In genomic region chr6:109478848-109479624, GRCh38 we compare ENCODE assay signal across 9 cellular contexts. TPM values are rescaled to one million over a fixed set of nuclear protein-coding genes. Genes with fewer than 3 reads are reported as not detected.
A peak's percentile ranks its signal among the peaks of the same experiment; 100 is the strongest.
DNase-seq lines count a peak whose midpoint lies in the region; ATAC-seq and TF ChIP-seq lines count a peak whose summit lies in the region.
"Had no signal": no experiment of that assay in that cellular context is flagged by ENCODE, and none has a peak within 500 bp of the region (broad histone marks: within the 10 kb centered on the region; RNA-seq: fewer than 3 reads in every experiment).

No MANE protein-coding gene starts in this region.

- CTCF ChIA-PET in PC-3 (lab: Charles Lee) = no interaction called here

- no peak overlapping the region for H3K9ac ChIP-seq in PC-3 (ENCODE audit: low read length)
- H3K9ac ChIP-seq in neural cell (ENCODE audit: low read length) = no peak overlapping the region

- TF ChIP-seq POLR2A in erythroblast (IDR thresholded peaks at IDR 0.05; ENCODE audit: low read length) = no peak

- H3K9me2 ChIP-seq in PC-3 (replicated peaks; ENCODE audit: low read length) = no peaks in the 10 kb centered on the region
- H3K9me2 ChIP-seq in neural cell (ENCODE audit: insufficient read depth, low read length) = no peaks in the 10 kb centered on the region

- no TSS peak for BruUV-seq in PC-3 (replicated peaks; lab: Mats Ljungman, UMichigan)

- H2AFZ ChIP-seq in PC-3 (ENCODE audit: low read length) = no peak overlapping the region
- no peak overlapping the region for H2AFZ ChIP-seq in neural cell (ENCODE audit: low read depth, low read length)

- H3K79me2 ChIP-seq in PC-3 (ENCODE audit: low read length) (peaks cover 67% of the 10 kb centered on the region), neural cell (replicated peaks; ENCODE audit: insufficient read depth, low read length) (no peaks in the 10 kb centered on the region)

- TF ChIP-seq RAD21 in neural cell (conservative IDR thresholded peaks at IDR 0.05) = no peak

- H3K36me3 ChIP-seq in PC-3 (ENCODE audit: low read depth, low read length) (peaks cover 14% of the 10 kb centered on the region), neural cell (ENCODE audit: insufficient read depth, low read length) (no peaks in the 10 kb centered on the region)

- H3K4me3 ChIP-seq in GM12864 (ENCODE audit: low read depth, low read length) (peak overlapping the region; percentile 38), PC-3 (ENCODE audit: low read length) (peak overlapping the region; percentile 58), dorsolateral prefrontal cortex (peak overlapping the region in 51 of 59 donors; percentile 1 to 100 (median 30)), neural cell (ENCODE audit: low read length) (peak overlapping the region; percentile 42)

- peak overlapping the region; percentile 83 for H3K4me2 ChIP-seq in PC-3 (ENCODE audit: low read length)
- H3K4me2 ChIP-seq in neural cell (ENCODE audit: low read length) = no peak overlapping the region

- H3K27ac ChIP-seq in PC-3 (ENCODE audit: low read length) = no peak overlapping the region
- peak overlapping the region in 9 of 59 donors; percentile 11 to 68 (median 45) for H3K27ac ChIP-seq in dorsolateral prefrontal cortex
- no peak overlapping the region for H3K27ac ChIP-seq in neural cell (ENCODE audit: low read length)
- no peak overlapping the region for H3K27ac ChIP-seq in caudate nucleus (ENCODE audit: low read depth, low read length)
- H3K27ac ChIP-seq: gastrocnemius medialis had no signal

- intact Hi-C loops in PC-3 (cut with micrococcal nuclease) (no loop called here), dorsolateral prefrontal cortex (cut with DNase I) (no loop called here)

- DNase-seq in GM12864 (ENCODE audit: low read depth) = no peak
- no peak for DNase-seq in PC-3
- no peak for DNase-seq in dorsolateral prefrontal cortex
- no peak for DNase-seq in erythroblast (lab: John Stamatoyannopoulos, UW)
- DNase-seq in caudate nucleus (lab: John Stamatoyannopoulos, UW) = no peak
- DNase-seq: gastrocnemius medialis had no signal

- peaks cover 25% of the 10 kb centered on the region for H3K4me1 ChIP-seq in PC-3 (ENCODE audit: insufficient read depth, low read length)

- H3K27me3 ChIP-seq in PC-3 (ENCODE audit: low read length) (no peaks in the 10 kb centered on the region), dorsolateral prefrontal cortex (no peaks in the 10 kb centered on the region), neural cell (ENCODE audit: insufficient read depth, low read depth, low read length) (no peaks in the 10 kb centered on the region)
- H3K27me3 ChIP-seq: gastrocnemius medialis had no signal

- no peaks in the 10 kb centered on the region for H3K9me3 ChIP-seq in PC-3 (ENCODE audit: low read length)
- H3K9me3 ChIP-seq in neural cell (ENCODE audit: low read length) = no peaks in the 10 kb centered on the region
- H3K9me3 ChIP-seq: gastrocnemius medialis had no signal

- H3F3A ChIP-seq in PC-3 (ENCODE audit: low read length, unreplicated experiment) (no peaks in the 10 kb centered on the region), neural cell (ENCODE audit: insufficient read depth, low read length, poor library complexity, severe bottlenecking) (no peaks in the 10 kb centered on the region)

- TF ChIP-seq EP300 in neural cell (conservative IDR thresholded peaks at IDR 0.05; ENCODE audit: poor library complexity, severe bottlenecking) = no peak

- POLR2A ChIA-PET in PC-3 (lab: Charles Lee; ENCODE audit: unreplicated experiment) = no interaction called here

- TF ChIP-seq CTCF in GM12864 (IDR thresholded peaks at IDR 0.05; ENCODE audit: low read depth, low read length, missing control alignments) (no peak), PC-3 (conservative IDR thresholded peaks at IDR 0.05; ENCODE audit: low read depth, low read length) (no peak), dorsolateral prefrontal cortex (IDR thresholded peaks at IDR 0.05 in 54 of 56, conservative IDR thresholded peaks at IDR 0.05 in 2 of 56; ENCODE audit: low read depth in 1 of 56, partially characterized antibody in 56 of 56) (no peak), neural cell (IDR thresholded peaks at IDR 0.05; ENCODE audit: poor library complexity, severe bottlenecking) (no peak)

- no peak for ATAC-seq in PC-3
- ATAC-seq in HG03460 (IDR thresholded peaks at IDR 0.05; ENCODE audit: unreplicated experiment) = no peak
- ATAC-seq in HG02763 (IDR thresholded peaks at IDR 0.05; ENCODE audit: unreplicated experiment) = no peak
- ATAC-seq: gastrocnemius medialis had no signal

- H4K20me1 ChIP-seq in PC-3 (ENCODE audit: low read length) = 0 out of 2 replicates have a peak, but pooled peaks cover 2% of the 10 kb centered on the region
- H4K20me1 ChIP-seq in neural cell (ENCODE audit: insufficient read depth) = no peaks in the 10 kb centered on the region

TF ChIP-seq in neural cell, 6 proteins besides CTCF, POLR2A, EP300 and RAD21:
- TF ChIP-seq POLR2AphosphoS5 (IDR thresholded peaks at IDR 0.05) = no peak
- TF ChIP-seq TAF1 (IDR thresholded peaks at IDR 0.05; ENCODE audit: low read depth) = no peak

RNA-seq across cellular contexts. Expression of gene ZBTB24, which starts 4.0 kb away (rescaled TPM):
- total RNA-seq in PC-3 (2014; rRNA removed) = 4.5 and 6.1 TPM in 2 replicates
- 10 to 100 TPM in 61 of 120 experiments, 1 to 10 TPM in 59; 5.4 to 12.6 (median 10.0) TPM for total RNA-seq in dorsolateral prefrontal cortex
- 5.5 and 6.0 TPM in 2 replicates for polyA plus RNA-seq in neural cell
- polyA minus RNA-seq in neural cell = 16.8 and 17.4 TPM in 2 replicates

RNA-seq across cellular contexts. Expression of gene MICAL1, which starts 23.5 kb away (rescaled TPM):
- 9.1 and 17.9 TPM in 2 replicates for total RNA-seq in PC-3 (2014; rRNA removed)
- 10 to 100 TPM; 22.6 to 77.0 (median 42.3) TPM for total RNA-seq in dorsolateral prefrontal cortex
- 54.2 and 80.1 TPM in 2 replicates for polyA plus RNA-seq in neural cell
- 39.6 and 44.6 TPM in 2 replicates for polyA minus RNA-seq in neural cell

RNA-seq across cellular contexts. Expression of gene SMPD2, which starts 38.5 kb away (rescaled TPM):
- total RNA-seq in PC-3 (2014; rRNA removed) (12.6 and 13.8 TPM in 2 replicates), dorsolateral prefrontal cortex (10 to 100 TPM in 28 of 120 experiments, 1 to 10 TPM in 92; 3.5 to 16.3 (median 7.9) TPM)
- 8.0 and 8.6 TPM in 2 replicates for polyA plus RNA-seq in neural cell
- polyA minus RNA-seq in neural cell = 7.2 and 10.2 TPM in 2 replicates

RNA-seq across cellular contexts. Expression of gene PPIL6, which starts 38.6 kb away (rescaled TPM):
- total RNA-seq in PC-3 (2014; rRNA removed) = 0.62 and 2.1 TPM in 2 replicates
- total RNA-seq in dorsolateral prefrontal cortex = 10 to 100 TPM in 73 of 120 experiments, 1 to 10 TPM in 47; 5.2 to 18.3 (median 10.6) TPM
- polyA plus RNA-seq in neural cell = 2.5 and 11.8 TPM in 2 replicates
- 10.7 and 13.2 TPM in 2 replicates for polyA minus RNA-seq in neural cell
